In the genomic region with DNA sequence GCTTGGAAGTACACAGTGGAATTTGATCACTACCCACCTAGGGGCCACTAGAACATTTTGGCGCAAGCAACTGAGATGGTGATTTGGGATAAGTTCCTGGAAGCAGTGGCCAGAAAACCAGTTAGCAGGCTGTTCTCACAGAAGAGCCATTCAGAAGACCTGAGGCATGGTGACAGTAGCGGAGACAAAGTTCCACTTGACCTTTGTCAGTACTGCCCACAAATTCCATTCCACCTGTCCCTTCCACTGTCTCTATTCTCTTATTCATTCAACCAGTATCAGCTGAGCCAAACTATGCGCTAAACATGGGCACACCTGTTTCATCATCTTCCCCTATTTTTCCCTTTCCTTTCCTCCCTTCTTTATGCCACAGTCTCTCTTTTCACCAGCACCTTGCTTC, we compare ENCODE assay signal across 1 cellular context.
TF ChIP-seq lines count a peak whose summit lies in the region.

No MANE protein-coding gene starts in this region.

TF ChIP-seq in endothelial cell of umbilical vein, 7 proteins besides CTCF, POLR2A, EP300 and RAD21:
- TF ChIP-seq JUN (IDR thresholded peaks at IDR 0.05; ENCODE audit: borderline replicate concordance, insufficient read depth, insufficient read length, low read depth) = no peak
- TF ChIP-seq EZH2 (IDR thresholded peaks at IDR 0.05; ENCODE audit: borderline replicate concordance, low read depth, low read length, severe bottlenecking) = no peak
- TF ChIP-seq POLR2AphosphoS5 (IDR thresholded peaks at IDR 0.05; ENCODE audit: insufficient read depth, low read depth, low read length) = no peak
- TF ChIP-seq FOS (IDR thresholded peaks at IDR 0.05; ENCODE audit: borderline replicate concordance, insufficient read depth, low read length) = no peak
- TF ChIP-seq GATA2 (IDR thresholded peaks at IDR 0.05; ENCODE audit: insufficient read depth, insufficient read length, low read depth, low read length) = no peak
- TF ChIP-seq, protein P1, sequence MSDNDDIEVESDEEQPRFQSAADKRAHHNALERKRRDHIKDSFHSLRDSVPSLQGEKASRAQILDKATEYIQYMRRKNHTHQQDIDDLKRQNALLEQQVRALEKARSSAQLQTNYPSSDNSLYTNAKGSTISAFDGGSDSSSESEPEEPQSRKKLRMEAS (IDR thresholded peaks at IDR 0.05; ENCODE audit: insufficient read depth, insufficient read length) = no peak
- TF ChIP-seq MYC (IDR thresholded peaks at IDR 0.05; ENCODE audit: low read depth, low read length) = no peak
